In genomic region chr4:185695743-185696142, GRCh38 we compare ENCODE assay signal across 21 cellular contexts.
"Had no signal": no experiment of that assay in that cellular context is flagged by ENCODE, and none has a peak within 500 bp of the region (broad histone marks: within the 10 kb centered on the region; RNA-seq: fewer than 3 reads in every experiment).

No MANE protein-coding gene starts in this region.

- H3K27ac ChIP-seq: cardiac muscle cell, lower lobe of right lung, ovary, psoas muscle, upper lobe of right lung, vagina had no signal

- H3K36me3 ChIP-seq: cardiac muscle cell, lower lobe of right lung, ovary, upper lobe of right lung, vagina had no signal

- H3K36me3 Mint-ChIP-seq: memory B cell, mesothelial cell of epicardium, natural killer cell had no signal

- H3K27me3 ChIP-seq: cardiac muscle cell, dorsolateral prefrontal cortex, ovary, upper lobe of right lung, vagina had no signal

- FAIRE-seq: keratinocyte, small intestine had no signal

- H3K4me3 ChIP-seq: cardiac muscle cell, dorsolateral prefrontal cortex, lower lobe of right lung, ovary, psoas muscle, upper lobe of right lung, vagina had no signal

- H3K4me1 ChIP-seq: lower lobe of right lung, psoas muscle, upper lobe of right lung, vagina had no signal

- ATAC-seq: lower lobe of right lung, natural killer cell, psoas muscle, upper lobe of right lung had no signal

- DNase-seq: cortex of kidney; effector CD8-positive, alpha-beta T cell; foreskin melanocyte; head of caudate nucleus; hypothalamus; lower lobe of right lung; natural killer cell; ovary; psoas muscle; retina; small intestine; stimulated activated CD4-positive, alpha-beta T cell treated with anti-CD3 and anti-CD28 coated beads, Interleukin-2, amount 100 ng/mL, for 48 hours; stimulated activated naive CD4-positive, alpha-beta T cell treated with Interleukin-2 at 50 U/mL for 16 hours; upper lobe of right lung had no signal

- H3K9me3 ChIP-seq: lower lobe of right lung, ovary, psoas muscle, upper lobe of right lung, vagina had no signal

- H3K4me1 Mint-ChIP-seq: memory B cell, mesothelial cell of epicardium, natural killer cell had no signal

- H3K27ac Mint-ChIP-seq: memory B cell, mesothelial cell of epicardium, natural killer cell had no signal

- H3K4me3 Mint-ChIP-seq: memory B cell, mesothelial cell of epicardium, natural killer cell, neural crest cell had no signal

- H3K9me3 Mint-ChIP-seq: memory B cell, mesothelial cell of epicardium, natural killer cell, neural crest cell had no signal
